In genomic region chr14:69666698-69667211, GRCh38 we compare ENCODE assay signal across 8 cellular contexts. TPM values are rescaled to one million over a fixed set of nuclear protein-coding genes. Genes with fewer than 3 reads are reported as not detected.
A peak's percentile ranks its signal among the peaks of the same experiment; 100 is the strongest.
DNase-seq lines count a peak whose midpoint lies in the region; ATAC-seq and TF ChIP-seq lines count a peak whose summit lies in the region.

No MANE protein-coding gene starts in this region.

- H3K27ac ChIP-seq in neural progenitor cell = no peak overlapping the region

- ATAC-seq in natural killer cell treated with Interleukin-12 subunit alpha and Interleukin-12 subunit beta and Interleukin-15 and Interleukin-18, amount 100 ng/mL, for 72 hours = no peak

- H3K27ac Mint-ChIP-seq in natural killer cell treated with Interleukin-12 subunit alpha and Interleukin-12 subunit beta and Interleukin-15 and Interleukin-18, amount 100 ng/mL, for 72 hours = peak overlapping the region; percentile 48 to 65
- H3K27ac Mint-ChIP-seq in neural progenitor cell = no peak overlapping the region

- H3K4me1 Mint-ChIP-seq in natural killer cell treated with Interleukin-12 subunit alpha and Interleukin-12 subunit beta and Interleukin-15 and Interleukin-18, amount 100 ng/mL, for 72 hours (ENCODE audit: low read depth in 2 of 2) = peaks cover 82 to 86% of the 10 kb centered on the region in 2 donors
- peaks cover 21% of the 10 kb centered on the region for H3K4me1 Mint-ChIP-seq in neural progenitor cell

- H3K9me3 ChIP-seq in HAP-1 (no peaks in the 10 kb centered on the region), neural progenitor cell (ENCODE audit: low read depth) (no peaks in the 10 kb centered on the region)

- no peak overlapping the region for H3K9ac ChIP-seq in neural progenitor cell

- H3K27me3 ChIP-seq in HAP-1 (ENCODE audit: low read depth) (no peaks in the 10 kb centered on the region), neural progenitor cell (no peaks in the 10 kb centered on the region)

- peaks cover 7% of the 10 kb centered on the region for H4K20me1 ChIP-seq in neural progenitor cell (ENCODE audit: low read depth)

- H3K36me3 Mint-ChIP-seq in natural killer cell treated with Interleukin-12 subunit alpha and Interleukin-12 subunit beta and Interleukin-15 and Interleukin-18, amount 100 ng/mL, for 72 hours = peaks cover 10% of the 10 kb centered on the region
- peaks cover 3% of the 10 kb centered on the region for H3K36me3 Mint-ChIP-seq in neural progenitor cell

- no peaks in the 10 kb centered on the region for H3K9me3 Mint-ChIP-seq in natural killer cell treated with Interleukin-12 subunit alpha and Interleukin-12 subunit beta and Interleukin-15 and Interleukin-18, amount 100 ng/mL, for 72 hours
- peaks cover 2% of the 10 kb centered on the region for H3K9me3 Mint-ChIP-seq in neural progenitor cell

- peak overlapping the region; percentile 38 for H3K4me3 Mint-ChIP-seq in natural killer cell treated with Interleukin-12 subunit alpha and Interleukin-12 subunit beta and Interleukin-15 and Interleukin-18, amount 100 ng/mL, for 72 hours
- H3K4me3 Mint-ChIP-seq in neural progenitor cell = no peak overlapping the region

- no peaks in the 10 kb centered on the region for H3K27me3 Mint-ChIP-seq in natural killer cell treated with Interleukin-12 subunit alpha and Interleukin-12 subunit beta and Interleukin-15 and Interleukin-18, amount 100 ng/mL, for 72 hours
- peaks cover 6% of the 10 kb centered on the region for H3K27me3 Mint-ChIP-seq in neural progenitor cell (ENCODE audit: insufficient read depth, low read depth)

- no peak overlapping the region for H2AFZ ChIP-seq in neural progenitor cell (replicated peaks)

- H3K4me1 ChIP-seq in HAP-1 (peaks cover 27% of the 10 kb centered on the region), neural progenitor cell (peaks cover 30% of the 10 kb centered on the region)

- no peaks in the 10 kb centered on the region for H3K79me2 ChIP-seq in neural progenitor cell (ENCODE audit: low read depth)

- H3K36me3 ChIP-seq in HAP-1 (replicated peaks) = no peaks in the 10 kb centered on the region
- no peaks in the 10 kb centered on the region for H3K36me3 ChIP-seq in neural progenitor cell

- in situ Hi-C loops in HAP-1 (cut with MboI; ENCODE audit: low sequenced_read_pairs) = no loop called here

- no peak overlapping the region for H3K4me3 ChIP-seq in HAP-1
- no peak overlapping the region for H3K4me3 ChIP-seq in cardiac fibroblast (replicated peaks in 1 of 2; ENCODE audit: low read depth in 2 of 2, low read length in 2 of 2)
- no peak overlapping the region for H3K4me3 ChIP-seq in neural progenitor cell

- peaks cover 9% of the 10 kb centered on the region for H3F3A ChIP-seq in neural progenitor cell (ENCODE audit: low read depth)

- DNase-seq in AG08395 (ENCODE audit: low spot score) (peak; percentile 58), HAP-1 (ENCODE audit: low spot score in 2 of 2) (peak; percentile 36 to 43), cardiac fibroblast (ENCODE audit: low read depth in 2 of 2) (peak; percentile 55 to 67), NCI-H774 (lab: John Stamatoyannopoulos, UW) (no peak), neural progenitor cell (ENCODE audit: low spot score) (no peak), NK-92 (lab: John Stamatoyannopoulos, UW; ENCODE audit: unreplicated experiment) (no peak), amniotic stem cell (lab: John Stamatoyannopoulos, UW) (no peak)
- DNase-seq in natural killer cell treated with Interleukin-12 subunit alpha and Interleukin-12 subunit beta and Interleukin-15 and Interleukin-18, amount 100 ng/mL, for 72 hours (ENCODE audit: low spot score) = no peak

- no peak overlapping the region for H3K4me2 ChIP-seq in neural progenitor cell

- TF ChIP-seq CTCF in cardiac fibroblast (IDR thresholded peaks at IDR 0.05; ENCODE audit: low read depth, low read length) (no peak), neural progenitor cell (IDR thresholded peaks at IDR 0.05) (no peak)

RNA-seq across cellular contexts. Expression of gene SUSD6, which starts 55.4 kb away (rescaled TPM):
- 100 to 1,000 TPM; 111 to 139 TPM for total RNA-seq in natural killer cell treated with Interleukin-12 subunit alpha and Interleukin-12 subunit beta and Interleukin-15 and Interleukin-18, amount 100 ng/mL, for 72 hours
- total RNA-seq in neural progenitor cell (ENCODE audit: low replicate concordance) = 6.3 and 9.2 TPM in 2 replicates

Comparison
In these comparisons a context has a peak if more than half of its experiments do, and no peak if none do; other contexts are left out.
1. DNase-seq: peak in AG08395 (single experiment), HAP-1 (2 of 2) and cardiac fibroblast (2 of 2); none in natural killer cell treated with Interleukin-12 subunit alpha and Interleukin-12 subunit beta and Interleukin-15 and Interleukin-18, amount 100 ng/mL, for 72 hours (single experiment), NCI-H774 (single experiment), neural progenitor cell (single experiment), NK-92 (single experiment) and amniotic stem cell (single experiment).
2. RNA of gene SUSD6, which starts 55.4 kb away (total RNA-seq): 111 to 139 TPM in natural killer cell treated with Interleukin-12 subunit alpha and Interleukin-12 subunit beta and Interleukin-15 and Interleukin-18, amount 100 ng/mL, for 72 hours; 6.3 to 9.2 TPM in neural progenitor cell; every median in the first group is over 10 times any median in the second.